1 cellular context compared by ENCODE assay signal in genomic region chr7:44172803-44173424, GRCh38.
TF ChIP-seq lines count a peak whose summit lies in the region.

No MANE protein-coding gene starts in this region.

TF ChIP-seq in K562, 482 proteins besides CTCF, POLR2A, EP300 and RAD21 (continued from another document):
- TF ChIP-seq PRDM10 (IDR thresholded peaks at IDR 0.05; ENCODE audit: partially characterized antibody): peak; percentile 84
